1 cellular context compared by ENCODE assay signal in the genomic region with DNA sequence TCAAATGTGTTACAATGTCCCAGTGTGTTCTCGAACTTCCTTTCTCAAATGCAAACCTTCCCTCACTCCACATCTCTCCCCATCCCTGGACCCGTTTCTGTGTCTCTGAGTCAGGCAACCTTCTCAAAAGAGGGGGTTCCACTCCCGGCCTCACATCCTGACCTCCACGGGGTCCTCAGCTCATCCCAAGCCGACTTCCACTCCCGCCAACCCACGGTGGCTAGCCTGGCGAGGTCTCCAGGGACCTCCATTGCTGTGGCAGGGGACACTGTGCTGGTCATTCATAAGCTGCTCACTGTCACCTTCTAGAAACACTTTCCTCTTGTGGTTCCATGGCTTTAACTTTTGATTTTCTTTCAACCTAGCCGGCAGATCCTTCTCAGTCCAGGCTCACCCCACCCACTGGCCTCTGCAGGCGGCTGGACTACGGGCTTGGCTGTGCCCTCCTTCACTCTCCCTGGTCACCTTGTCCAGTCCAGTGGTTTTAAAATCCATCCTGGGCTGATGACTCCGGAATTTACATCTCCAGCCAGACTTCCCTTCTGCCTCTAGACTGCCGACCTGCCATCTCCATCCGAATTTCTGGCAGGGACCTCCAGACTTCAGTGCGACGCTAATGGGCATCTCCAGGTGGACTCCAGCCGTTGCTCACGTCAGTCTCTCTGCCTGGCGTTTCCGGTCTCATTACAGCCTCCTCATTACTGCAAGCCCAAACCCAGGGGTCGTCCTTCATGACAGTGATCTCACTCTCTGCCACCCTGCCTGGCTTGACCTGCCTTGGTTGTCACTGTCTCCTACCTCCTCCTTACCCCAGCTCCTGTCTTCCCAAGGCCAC.
TF ChIP-seq lines count a peak whose summit lies in the region.

No MANE protein-coding gene starts in this region.

TF ChIP-seq in A549, 52 proteins besides CTCF, POLR2A, EP300 and RAD21 (continued from another document):
- TF ChIP-seq ESRRA (IDR thresholded peaks at IDR 0.05; ENCODE audit: borderline replicate concordance, low read length) (no peak), FOXS1 (CRISPR knock-in tag; IDR thresholded peaks at IDR 0.05) (no peak)
